ENCODE assay signal across 10 cellular contexts in genomic region chrX:108735087-108735679, GRCh38. TPM values are rescaled to one million over a fixed set of nuclear protein-coding genes. Genes with fewer than 3 reads are reported as not detected.
A peak's percentile ranks its signal among the peaks of the same experiment; 100 is the strongest.
DNase-seq lines count a peak whose midpoint lies in the region; ATAC-seq and TF ChIP-seq lines count a peak whose summit lies in the region.
"Had no signal": no experiment of that assay in that cellular context is flagged by ENCODE, and none has a peak within 500 bp of the region (broad histone marks: within the 10 kb centered on the region; RNA-seq: fewer than 3 reads in every experiment).

No MANE protein-coding gene starts in this region.

- H3K27ac ChIP-seq in foreskin keratinocyte (no peak overlapping the region), spleen (no peak overlapping the region)

- peak; percentile 24 for DNase-seq in DMS79 treated with DMSO at 0.1 percent for 48 hours (lab: John Stamatoyannopoulos, UW)
- DNase-seq in DMS79 (lab: John Stamatoyannopoulos, UW), result no peak
- DNase-seq in NCI-H146 (lab: John Stamatoyannopoulos, UW), result peak; percentile 62
- DNase-seq in foreskin keratinocyte, result no peak
- peak; percentile 60 for DNase-seq in posterior vena cava (ENCODE audit: low spot score)
- no peak for DNase-seq in spleen
- DNase-seq in stimulated activated naive CD4-positive, alpha-beta T cell (lab: John Stamatoyannopoulos, UW), result no peak

- H3K4me1 ChIP-seq in foreskin keratinocyte (no peaks in the 10 kb centered on the region), spleen (peaks cover 0 to 9% (median 0%) of the 10 kb centered on the region in 6 donors)

- intact Hi-C loops in posterior vena cava (cut with DNase I) (no loop called here), spleen (cut with DNase I; ENCODE audit: low total_unique reads) (no loop called here)

- TF ChIP-seq POLR2A in spleen (IDR thresholded peaks at IDR 0.05), result no peak

- H3K27me3 ChIP-seq in foreskin keratinocyte, result peaks cover 91% of the 10 kb centered on the region
- peaks cover 2 to 88% (median 52%) of the 10 kb centered on the region in 7 donors for H3K27me3 ChIP-seq in spleen (replicated peaks in 1 of 7)

- H3K36me3 ChIP-seq in spleen, result no peaks in the 10 kb centered on the region

- H3K9me3 ChIP-seq in spleen, result peaks cover 0 to 5% (median 0%) of the 10 kb centered on the region in 8 donors

- WGBS in spleen, 5 donors, result 7 to 40% (median 23%) methylated on average over 15 to 36 of the region's 36 CpGs; no CpG with 5 or more reads in 1 of the 5 donors

- ATAC-seq in foreskin keratinocyte, result peak; percentile 68
- ATAC-seq in HG03175 (IDR thresholded peaks at IDR 0.05; ENCODE audit: unreplicated experiment), result no peak

- peak overlapping the region in 2 of 8 donors; percentile 32 to 58 for H3K4me3 ChIP-seq in spleen

- peak; percentile 39 for TF ChIP-seq CTCF in foreskin keratinocyte (conservative IDR thresholded peaks at IDR 0.05)
- TF ChIP-seq CTCF in spleen (IDR thresholded peaks at IDR 0.05 in 8 of 11, conservative IDR thresholded peaks at IDR 0.05 in 3 of 11), result no peak

RNA-seq across cellular contexts. Expression of gene IRS4, which starts 1.2 kb away (rescaled TPM):
- total RNA-seq in foreskin keratinocyte (not detected in 2 replicates), posterior vena cava (not detected), spleen (under 1 TPM in 1 of 7 donors, not detected in 6; 0.33 TPM)
- polyA plus RNA-seq in foreskin keratinocyte (not detected in 2 replicates), spleen (not detected)
- total RNA-seq: A172 had no signal
- polyA plus RNA-seq: urinary bladder had no signal

Comparison
In these comparisons a context has a peak if more than half of its experiments do, and no peak if none do; other contexts are left out.
1. DNase-seq: peak in DMS79 treated with DMSO at 0.1 percent for 48 hours (single experiment), NCI-H146 (single experiment) and posterior vena cava (single experiment); none in DMS79 (single experiment), foreskin keratinocyte (0 of 2), spleen (single experiment) and stimulated activated naive CD4-positive, alpha-beta T cell (0 of 6).